ENCODE assay signal across 15 cellular contexts in genomic region chr19:5335593-5335992, GRCh38. TPM values are rescaled to one million over a fixed set of nuclear protein-coding genes. Genes with fewer than 3 reads are reported as not detected.
A peak's percentile ranks its signal among the peaks of the same experiment; 100 is the strongest.
DNase-seq lines count a peak whose midpoint lies in the region; ATAC-seq and TF ChIP-seq lines count a peak whose summit lies in the region.
"Had no signal": no experiment of that assay in that cellular context is flagged by ENCODE, and none has a peak within 500 bp of the region (broad histone marks: within the 10 kb centered on the region; RNA-seq: fewer than 3 reads in every experiment).

No MANE protein-coding gene starts in this region.

- ATAC-seq in natural killer cell (no peak), T-cell (replicated peaks in 1 of 4) (no peak)
- ATAC-seq in natural killer cell treated with Interleukin-12 subunit alpha and Interleukin-12 subunit beta and Interleukin-15 and Interleukin-18, amount 100 ng/mL, for 72 hours: no peak
- ATAC-seq: Right ventricle myocardium inferior had no signal

- H2AFZ ChIP-seq in OCI-LY7 (ENCODE audit: low read length) (no peak overlapping the region), osteoblast (ENCODE audit: low read length) (no peak overlapping the region)

- BruUV-seq in OCI-LY7 (replicated peaks; lab: Mats Ljungman, UMichigan): no TSS peak

- H3K4me2 ChIP-seq in OCI-LY7 (ENCODE audit: low read length) (peak overlapping the region; percentile 77), osteoblast (ENCODE audit: insufficient read depth, low read length) (no peak overlapping the region)

- H3K4me1 ChIP-seq in OCI-LY7 (ENCODE audit: insufficient read depth, low read length, poor library complexity, severe bottlenecking): peaks cover 41% of the 10 kb centered on the region
- no peaks in the 10 kb centered on the region for H3K4me1 ChIP-seq in osteoblast (ENCODE audit: insufficient read depth, low read length)

- H3K36me3 ChIP-seq in OCI-LY7 (ENCODE audit: insufficient read depth, low read length): no peaks in the 10 kb centered on the region
- H3K36me3 ChIP-seq in osteoblast (ENCODE audit: insufficient read depth, low read length): no peaks in the 10 kb centered on the region

- peak overlapping the region; percentile 37 for H3K4me3 ChIP-seq in OCI-LY7 (ENCODE audit: low read depth, low read length, poor library complexity, severe bottlenecking)
- no peak overlapping the region for H3K4me3 ChIP-seq in osteoblast (ENCODE audit: insufficient read depth, low read length)
- H3K4me3 ChIP-seq: SK-N-MC had no signal

- H3K9me3 ChIP-seq in OCI-LY7 (ENCODE audit: low read length): no peaks in the 10 kb centered on the region
- H3K9me3 ChIP-seq in osteoblast (ENCODE audit: low read depth, low read length): no peaks in the 10 kb centered on the region

- H3K27me3 Mint-ChIP-seq in natural killer cell (ENCODE audit: low read depth in 2 of 2) (peaks cover 33 to 44% of the 10 kb centered on the region in 2 donors), glutamatergic neuron (ENCODE audit: unreplicated experiment) (peaks cover 26% of the 10 kb centered on the region), T-cell (peaks cover 44 to 66% of the 10 kb centered on the region in 2 donors)
- H3K27me3 Mint-ChIP-seq in natural killer cell treated with Interleukin-12 subunit alpha and Interleukin-12 subunit beta and Interleukin-15 and Interleukin-18, amount 100 ng/mL, for 72 hours: peaks cover 32 to 39% of the 10 kb centered on the region in 2 donors

- POLR2A ChIA-PET in OCI-LY7 (lab: Charles Lee): no interaction called here
- POLR2A ChIA-PET in T-cell (lab: Charles Lee): no interaction called here

- H3K4me3 Mint-ChIP-seq in natural killer cell (peak overlapping the region; percentile 37), glutamatergic neuron (ENCODE audit: unreplicated experiment) (peak overlapping the region; percentile 97), T-cell (peak overlapping the region in 1 of 3 donors; percentile 35)
- H3K4me3 Mint-ChIP-seq in natural killer cell treated with Interleukin-12 subunit alpha and Interleukin-12 subunit beta and Interleukin-15 and Interleukin-18, amount 100 ng/mL, for 72 hours: no peak overlapping the region

- CTCF ChIA-PET in OCI-LY7 (lab: Charles Lee; ENCODE audit: unreplicated experiment): no interaction called here
- CTCF ChIA-PET in T-cell (lab: Charles Lee): no interaction called here

- H4K20me1 ChIP-seq in OCI-LY7 (ENCODE audit: insufficient read depth, low read length) (no peaks in the 10 kb centered on the region; the same call in 1 of the 2 replicates), osteoblast (ENCODE audit: insufficient read depth, low read length) (no peaks in the 10 kb centered on the region)

- no peaks in the 10 kb centered on the region for H3K9me2 ChIP-seq in OCI-LY7 (ENCODE audit: insufficient read depth, low read length)

- H3K9me3 Mint-ChIP-seq in natural killer cell: no peaks in the 10 kb centered on the region
- H3K9me3 Mint-ChIP-seq in natural killer cell treated with Interleukin-12 subunit alpha and Interleukin-12 subunit beta and Interleukin-15 and Interleukin-18, amount 100 ng/mL, for 72 hours: no peaks in the 10 kb centered on the region
- peaks cover 21% of the 10 kb centered on the region for H3K9me3 Mint-ChIP-seq in glutamatergic neuron (ENCODE audit: unreplicated experiment)
- no peaks in the 10 kb centered on the region for H3K9me3 Mint-ChIP-seq in T-cell

- intact Hi-C loops in natural killer cell (cut with micrococcal nuclease): no loop called here
- intact Hi-C loops in OCI-LY7 (cut with micrococcal nuclease; ENCODE audit: unreplicated experiment): loop anchor here (5.0 kb wide), 1 partner anchor 58 kb away; no protein-coding TSS in a partner anchor

- H3K27ac Mint-ChIP-seq in natural killer cell: no peak overlapping the region
- H3K27ac Mint-ChIP-seq in natural killer cell treated with Interleukin-12 subunit alpha and Interleukin-12 subunit beta and Interleukin-15 and Interleukin-18, amount 100 ng/mL, for 72 hours: no peak overlapping the region
- peak overlapping the region; percentile 91 for H3K27ac Mint-ChIP-seq in glutamatergic neuron (ENCODE audit: unreplicated experiment)
- no peak overlapping the region for H3K27ac Mint-ChIP-seq in T-cell

- H3K36me3 Mint-ChIP-seq in natural killer cell (no peaks in the 10 kb centered on the region), glutamatergic neuron (ENCODE audit: unreplicated experiment) (peaks cover 4% of the 10 kb centered on the region), T-cell (no peaks in the 10 kb centered on the region)
- H3K36me3 Mint-ChIP-seq in natural killer cell treated with Interleukin-12 subunit alpha and Interleukin-12 subunit beta and Interleukin-15 and Interleukin-18, amount 100 ng/mL, for 72 hours: no peaks in the 10 kb centered on the region

- H3K27me3 ChIP-seq in osteoblast (ENCODE audit: insufficient read depth, low read length): peaks cover 35% of the 10 kb centered on the region

- H3K27ac ChIP-seq in OCI-LY7 (ENCODE audit: low read depth, low read length, poor library complexity, severe bottlenecking) (no peak overlapping the region), osteoblast (ENCODE audit: low read depth, low read length) (no peak overlapping the region)
- H3K27ac ChIP-seq: C4-2B, SK-N-MC had no signal

- H3K79me2 ChIP-seq in OCI-LY7 (ENCODE audit: insufficient read depth, low read depth, low read length) (no peaks in the 10 kb centered on the region), osteoblast (ENCODE audit: insufficient read depth, low read length) (no peaks in the 10 kb centered on the region)

- DNase-seq in natural killer cell (no peak), OCI-LY7 (ENCODE audit: low spot score) (no peak), glutamatergic neuron (no peak), osteoblast (ENCODE audit: insufficient read length, low spot score, missing footprints) (peak; percentile 54), T-cell (no peak), C1 segment of cervical spinal cord (lab: John Stamatoyannopoulos, UW) (no peak), NCI-H1092 (lab: John Stamatoyannopoulos, UW) (no peak)
- DNase-seq in natural killer cell treated with Interleukin-12 subunit alpha and Interleukin-12 subunit beta and Interleukin-15 and Interleukin-18, amount 100 ng/mL, for 72 hours (ENCODE audit: low spot score): no peak
- DNase-seq: MV-4-11, NCI-H1417, NCI-H187, NCI-H524 had no signal

- H3K4me1 Mint-ChIP-seq in natural killer cell (peaks cover 8 to 20% of the 10 kb centered on the region in 2 donors), glutamatergic neuron (ENCODE audit: low read depth, unreplicated experiment) (peaks cover 32% of the 10 kb centered on the region), T-cell (peaks cover 23 to 25% (median 25%) of the 10 kb centered on the region in 3 donors)
- H3K4me1 Mint-ChIP-seq in natural killer cell treated with Interleukin-12 subunit alpha and Interleukin-12 subunit beta and Interleukin-15 and Interleukin-18, amount 100 ng/mL, for 72 hours (ENCODE audit: low read depth in 2 of 2): peaks cover 10 to 14% of the 10 kb centered on the region in 2 donors

- TF ChIP-seq CTCF in natural killer cell (IDR thresholded peaks at IDR 0.05): no peak
- TF ChIP-seq CTCF in OCI-LY7 (conservative IDR thresholded peaks at IDR 0.05; ENCODE audit: low read length): peak; percentile 46
- TF ChIP-seq CTCF in glutamatergic neuron (IDR thresholded peaks at IDR 0.05; ENCODE audit: partially characterized antibody, unreplicated experiment): no peak
- TF ChIP-seq CTCF in osteoblast (IDR thresholded peaks at IDR 0.05; ENCODE audit: extremely low read depth, low read depth, low read length): no peak

RNA-seq across cellular contexts. Expression of gene PTPRS, which starts 5.0 kb away (rescaled TPM):
- under 1 TPM; 0.47 to 0.73 (median 0.61) TPM for total RNA-seq in natural killer cell
- under 1 TPM; 0.17 to 0.33 TPM for total RNA-seq in natural killer cell treated with Interleukin-12 subunit alpha and Interleukin-12 subunit beta and Interleukin-15 and Interleukin-18, amount 100 ng/mL, for 72 hours
- total RNA-seq in OCI-LY7 (2014; rRNA removed; shearing (Covaris generic)): 39.0 and 48.5 TPM in 2 replicates
- total RNA-seq in OCI-LY7 (2022): 76.6 and 88.7 TPM in 2 replicates
- 1,064 TPM for total RNA-seq in glutamatergic neuron (ENCODE audit: unreplicated experiment)
- total RNA-seq in osteoblast: 218 and 227 TPM in 2 replicates
- total RNA-seq in T-cell: 1 to 10 TPM; 2.9 to 5.6 (median 4.1) TPM

Comparison
In these comparisons a context has a peak if more than half of its experiments do, and no peak if none do; other contexts are left out.
1. RNA of gene PTPRS, which starts 5.0 kb away (total RNA-seq): 1,064 TPM in glutamatergic neuron (single experiment), 218 to 227 TPM in osteoblast and 39.0 to 88.7 TPM in OCI-LY7; 2.9 to 5.6 TPM in T-cell, 0.47 to 0.73 TPM in natural killer cell and 0.17 to 0.33 TPM in natural killer cell treated with Interleukin-12 subunit alpha and Interleukin-12 subunit beta and Interleukin-15 and Interleukin-18, amount 100 ng/mL, for 72 hours; every median in the first group is over 4 times any median in the second.